Comparison of ENCODE assay signal across 1 cellular context in genomic region chr11:68979931-68980775, GRCh38.
TF ChIP-seq lines count a peak whose summit lies in the region.

No MANE protein-coding gene starts in this region.

TF ChIP-seq in WTC11, 78 proteins besides CTCF, POLR2A, EP300 and RAD21 (continued from another document):
- TF ChIP-seq, protein P1, sequence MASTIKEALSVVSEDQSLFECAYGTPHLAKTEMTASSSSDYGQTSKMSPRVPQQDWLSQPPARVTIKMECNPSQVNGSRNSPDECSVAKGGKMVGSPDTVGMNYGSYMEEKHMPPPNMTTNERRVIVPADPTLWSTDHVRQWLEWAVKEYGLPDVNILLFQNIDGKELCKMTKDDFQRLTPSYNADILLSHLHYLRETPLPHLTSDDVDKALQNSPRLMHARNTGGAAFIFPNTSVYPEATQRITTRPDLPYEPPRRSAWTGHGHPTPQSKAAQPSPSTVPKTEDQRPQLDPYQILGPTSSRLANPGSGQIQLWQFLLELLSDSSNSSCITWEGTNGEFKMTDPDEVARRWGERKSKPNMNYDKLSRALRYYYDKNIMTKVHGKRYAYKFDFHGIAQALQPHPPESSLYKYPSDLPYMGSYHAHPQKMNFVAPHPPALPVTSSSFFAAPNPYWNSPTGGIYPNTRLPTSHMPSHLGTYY (CRISPR knock-in tag; IDR thresholded peaks at IDR 0.05) = no peak
- TF ChIP-seq NFATC4 (CRISPR knock-in tag; IDR thresholded peaks at IDR 0.05) = no peak
- no peak for TF ChIP-seq E2F4 (CRISPR knock-in tag; IDR thresholded peaks at IDR 0.05; ENCODE audit: borderline replicate concordance, low read depth)
- no peak for TF ChIP-seq ESRRA (CRISPR knock-in tag; IDR thresholded peaks at IDR 0.05; ENCODE audit: borderline replicate concordance)
- TF ChIP-seq ATF3 (CRISPR knock-in tag; conservative IDR thresholded peaks at IDR 0.05) = no peak
- no peak for TF ChIP-seq NR1H2 (CRISPR knock-in tag; IDR thresholded peaks at IDR 0.05)
- TF ChIP-seq, protein P2, sequence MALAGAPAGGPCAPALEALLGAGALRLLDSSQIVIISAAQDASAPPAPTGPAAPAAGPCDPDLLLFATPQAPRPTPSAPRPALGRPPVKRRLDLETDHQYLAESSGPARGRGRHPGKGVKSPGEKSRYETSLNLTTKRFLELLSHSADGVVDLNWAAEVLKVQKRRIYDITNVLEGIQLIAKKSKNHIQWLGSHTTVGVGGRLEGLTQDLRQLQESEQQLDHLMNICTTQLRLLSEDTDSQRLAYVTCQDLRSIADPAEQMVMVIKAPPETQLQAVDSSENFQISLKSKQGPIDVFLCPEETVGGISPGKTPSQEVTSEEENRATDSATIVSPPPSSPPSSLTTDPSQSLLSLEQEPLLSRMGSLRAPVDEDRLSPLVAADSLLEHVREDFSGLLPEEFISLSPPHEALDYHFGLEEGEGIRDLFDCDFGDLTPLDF (CRISPR knock-in tag; IDR thresholded peaks at IDR 0.05) = no peak
- no peak for TF ChIP-seq MYBL2 (CRISPR knock-in tag; IDR thresholded peaks at IDR 0.05)
- no peak for TF ChIP-seq CBFB (CRISPR knock-in tag; IDR thresholded peaks at IDR 0.05; ENCODE audit: low read depth)
